Comparison of ENCODE assay signal across 1 cellular context in genomic region chr16:89827383-89828198, GRCh38.
TF ChIP-seq lines count a peak whose summit lies in the region.

No MANE protein-coding gene starts in this region.

TF ChIP-seq in K562, 482 proteins besides CTCF, POLR2A, EP300 and RAD21 (continued from another document):
- TF ChIP-seq THAP12 (CRISPR knock-in tag; IDR thresholded peaks at IDR 0.05) = 0 out of 2 replicates have a peak, but pooled peaks have one; percentile 52
- no peak for TF ChIP-seq ZNF197 (CRISPR knock-in tag; IDR thresholded peaks at IDR 0.05; ENCODE audit: low read depth)
- TF ChIP-seq CREBBP (IDR thresholded peaks at IDR 0.05; ENCODE audit: low read depth, low read length) = no peak
- TF ChIP-seq, protein P1, sequence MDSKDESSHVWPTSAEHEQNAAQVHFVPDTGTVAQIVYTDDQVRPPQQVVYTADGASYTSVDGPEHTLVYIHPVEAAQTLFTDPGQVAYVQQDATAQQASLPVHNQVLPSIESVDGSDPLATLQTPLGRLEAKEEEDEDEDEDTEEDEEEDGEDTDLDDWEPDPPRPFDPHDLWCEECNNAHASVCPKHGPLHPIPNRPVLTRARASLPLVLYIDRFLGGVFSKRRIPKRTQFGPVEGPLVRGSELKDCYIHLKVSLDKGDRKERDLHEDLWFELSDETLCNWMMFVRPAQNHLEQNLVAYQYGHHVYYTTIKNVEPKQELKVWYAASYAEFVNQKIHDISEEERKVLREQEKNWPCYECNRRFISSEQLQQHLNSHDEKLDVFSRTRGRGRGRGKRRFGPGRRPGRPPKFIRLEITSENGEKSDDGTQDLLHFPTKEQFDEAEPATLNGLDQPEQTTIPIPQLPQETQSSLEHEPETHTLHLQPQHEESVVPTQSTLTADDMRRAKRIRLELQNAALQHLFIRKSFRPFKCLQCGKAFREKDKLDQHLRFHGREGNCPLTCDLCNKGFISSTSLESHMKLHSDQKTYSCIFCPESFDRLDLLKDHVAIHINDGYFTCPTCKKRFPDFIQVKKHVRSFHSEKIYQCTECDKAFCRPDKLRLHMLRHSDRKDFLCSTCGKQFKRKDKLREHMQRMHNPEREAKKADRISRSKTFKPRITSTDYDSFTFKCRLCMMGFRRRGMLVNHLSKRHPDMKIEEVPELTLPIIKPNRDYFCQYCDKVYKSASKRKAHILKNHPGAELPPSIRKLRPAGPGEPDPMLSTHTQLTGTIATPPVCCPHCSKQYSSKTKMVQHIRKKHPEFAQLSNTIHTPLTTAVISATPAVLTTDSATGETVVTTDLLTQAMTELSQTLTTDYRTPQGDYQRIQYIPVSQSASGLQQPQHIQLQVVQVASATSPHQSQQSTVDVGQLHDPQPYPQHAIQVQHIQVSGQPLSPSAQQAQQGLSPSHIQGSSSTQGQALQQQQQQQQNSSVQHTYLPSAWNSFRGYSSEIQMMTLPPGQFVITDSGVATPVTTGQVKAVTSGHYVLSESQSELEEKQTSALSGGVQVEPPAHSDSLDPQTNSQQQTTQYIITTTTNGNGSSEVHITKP (IDR thresholded peaks at IDR 0.05; ENCODE audit: partially characterized antibody) = peak; percentile 83
- peak; percentile 21; the same call in 1 of the 2 replicates for TF ChIP-seq MYC (IDR thresholded peaks at IDR 0.05; ENCODE audit: low read depth, low read length)
- no peak for TF ChIP-seq MYC (CRISPR knock-in tag; IDR thresholded peaks at IDR 0.05; ENCODE audit: borderline replicate concordance, low read depth)
- TF ChIP-seq MAX (CRISPR knock-in tag; IDR thresholded peaks at IDR 0.05) = peak; percentile 40; the same call in 1 of the 2 replicates
- TF ChIP-seq MEIS2 (IDR thresholded peaks at IDR 0.05; ENCODE audit: partially characterized antibody) = no peak
- no peak for TF ChIP-seq FOXM1 (IDR thresholded peaks at IDR 0.05; ENCODE audit: low read depth)
- TF ChIP-seq FOXM1 (CRISPR knock-in tag; IDR thresholded peaks at IDR 0.05; ENCODE audit: low read depth) = no peak
- peak; percentile 21 for TF ChIP-seq CXXC5 (CRISPR knock-in tag; IDR thresholded peaks at IDR 0.05)
